ENCODE assay signal across 15 cellular contexts in genomic region chr1:113881661-113882060, GRCh38. TPM values are rescaled to one million over a fixed set of nuclear protein-coding genes. Genes with fewer than 3 reads are reported as not detected.
"Had no signal": no experiment of that assay in that cellular context is flagged by ENCODE, and none has a peak within 500 bp of the region (broad histone marks: within the 10 kb centered on the region; RNA-seq: fewer than 3 reads in every experiment).

No MANE protein-coding gene starts in this region.

- H3K27ac ChIP-seq: cardiac muscle cell, foreskin keratinocyte, upper lobe of right lung had no signal

- DNase-seq: activated CD4-positive, alpha-beta T cell treated with anti-CD3 and anti-CD28 coated beads, Interleukin-2, amount 50 U/mL, for 4 hours; activated gamma-delta T cell treated with Interleukin-2 at 50 U/mL for 16 hours; activated naive CD8-positive, alpha-beta T cell treated with anti-CD3 and anti-CD28 coated beads, Interleukin-2, amount 50 U/mL, for 24 hours; activated T-cell treated with anti-CD3 and anti-CD28 coated beads, Interleukin-2, amount 50 U/mL, for 48 hours; colonic mucosa; foreskin keratinocyte; head of caudate nucleus; left colon; mammary epithelial cell; right cardiac atrium; stimulated activated CD4-positive, alpha-beta T cell treated with anti-CD3 and anti-CD28 coated beads, Interleukin-2, amount 100 ng/mL, for 24 hours; stimulated activated naive CD4-positive, alpha-beta T cell treated with Interleukin-2 at 50 U/mL for 16 hours; upper lobe of right lung had no signal

- H3K27me3 ChIP-seq: cardiac muscle cell, colonic mucosa, foreskin keratinocyte, upper lobe of right lung had no signal

- H3K36me3 ChIP-seq: cardiac muscle cell, colonic mucosa, upper lobe of right lung had no signal

- H3K4me3 ChIP-seq: cardiac muscle cell, colonic mucosa, upper lobe of right lung had no signal

- ATAC-seq: activated naive CD8-positive, alpha-beta T cell treated with anti-CD3 and anti-CD28 coated beads, Interleukin-2, amount 50 U/mL, for 24 hours; foreskin keratinocyte; right cardiac atrium; upper lobe of right lung had no signal

- H3K4me1 ChIP-seq: colonic mucosa, foreskin keratinocyte, upper lobe of right lung had no signal

- H3K9me3 ChIP-seq: colonic mucosa, upper lobe of right lung had no signal

RNA-seq across cellular contexts. Expression of gene PTPN22, which starts 10.1 kb away (rescaled TPM):
- polyA plus RNA-seq: cardiac muscle cell, endothelial cell of umbilical vein had no signal
